10 cellular contexts compared by ENCODE assay signal in the genomic region with DNA sequence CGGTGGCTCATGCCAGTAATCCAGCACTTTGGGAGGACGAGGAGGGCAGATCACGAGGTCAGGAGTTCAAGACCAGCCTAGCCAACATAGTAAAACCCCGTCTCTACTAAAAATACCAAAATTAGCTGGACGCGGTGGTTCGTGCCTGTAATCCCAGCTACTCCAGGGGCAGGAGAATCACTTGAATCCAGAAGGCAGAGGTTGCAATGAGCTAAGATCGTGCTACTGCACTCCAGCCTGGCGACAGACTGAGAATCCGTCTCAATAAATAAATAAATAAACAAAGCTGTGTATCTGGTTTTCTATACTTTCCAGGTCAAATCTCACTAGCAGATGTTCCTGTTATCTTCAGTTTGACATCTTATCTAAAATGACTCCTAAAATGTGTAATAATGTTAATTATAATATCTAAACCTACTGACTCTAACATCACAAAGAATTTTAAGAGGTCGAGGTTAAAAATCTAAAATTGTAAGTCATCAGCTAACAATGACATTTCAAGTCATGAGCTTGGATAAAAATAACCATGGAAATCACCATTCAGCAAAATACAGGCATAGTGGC. TPM values are rescaled to one million over a fixed set of nuclear protein-coding genes. Genes with fewer than 3 reads are reported as not detected.
DNase-seq lines count a peak whose midpoint lies in the region; ATAC-seq and TF ChIP-seq lines count a peak whose summit lies in the region.
"Had no signal": no experiment of that assay in that cellular context is flagged by ENCODE, and none has a peak within 500 bp of the region (broad histone marks: within the 10 kb centered on the region; RNA-seq: fewer than 3 reads in every experiment).

No MANE protein-coding gene starts in this region.

- DNase-seq in T-helper 2 cell treated with Interferon-gamma antibody and Interleukin-4, amounts not matched to agents 5 μg/mL and 100 μg/mL, for 36 hours (ENCODE audit: low spot score): no peak
- DNase-seq in T-helper 2 cell (no peak), SJCRH30 (no peak), foreskin fibroblast (no peak), NCI-H2227 (lab: John Stamatoyannopoulos, UW; ENCODE audit: unreplicated experiment) (no peak), NCI-H345 treated with DMSO at 0.1 percent for 48 hours (lab: John Stamatoyannopoulos, UW; ENCODE audit: unreplicated experiment) (no peak)
- DNase-seq: T-helper 17 cell had no signal

- H3K4me3 Mint-ChIP-seq in T-helper 2 cell treated with Interferon-gamma antibody and Interleukin-4, amounts not matched to agents 5 μg/mL and 100 μg/mL, for 36 hours: peak overlapping the region; percentile 14
- H3K4me3 Mint-ChIP-seq: activated naive CD4-positive, alpha-beta T cell treated with anti-CD3 and anti-CD28 coated beads for 36 hours had no signal

- H3K36me3 ChIP-seq in SJCRH30: no peaks in the 10 kb centered on the region

- no peaks in the 10 kb centered on the region for H3K9me3 ChIP-seq in SJCRH30 (replicated peaks)

- H3K4me1 ChIP-seq in SJCRH30: peaks cover 4% of the 10 kb centered on the region; the same call in 1 of the 2 replicates

- H3K4me1 Mint-ChIP-seq in T-helper 2 cell treated with Interferon-gamma antibody and Interleukin-4, amounts not matched to agents 5 μg/mL and 100 μg/mL, for 36 hours (ENCODE audit: low read depth): peaks cover 8% of the 10 kb centered on the region

- H3K4me3 ChIP-seq in SJCRH30: peak overlapping the region; percentile 71
- H3K4me3 ChIP-seq in foreskin fibroblast (ENCODE audit: low read depth in 1 of 2, low read length in 2 of 2): peak overlapping the region; percentile 96 to 98
- peak overlapping the region in 5 of 7 experiments; percentile 66 to 90 (median 78) for H3K4me3 ChIP-seq in skin epidermis

- TF ChIP-seq CTCF in foreskin fibroblast (IDR thresholded peaks at IDR 0.05; ENCODE audit: low read depth, low read length): no peak

- no peaks in the 10 kb centered on the region for H3K27me3 ChIP-seq in SJCRH30

- H3K27ac ChIP-seq in SJCRH30: no peak overlapping the region; the same call in 1 of the 2 replicates
- H3K27ac ChIP-seq in skin epidermis: peak overlapping the region in 9 of 21 experiments; percentile 83 to 97 (median 92)

- H3K27me3 Mint-ChIP-seq in T-helper 2 cell treated with Interferon-gamma antibody and Interleukin-4, amounts not matched to agents 5 μg/mL and 100 μg/mL, for 36 hours (ENCODE audit: low read depth): no peaks in the 10 kb centered on the region
- H3K27me3 Mint-ChIP-seq: T-helper 17 cell had no signal

- peaks cover 7% of the 10 kb centered on the region for H3K36me3 Mint-ChIP-seq in T-helper 2 cell treated with Interferon-gamma antibody and Interleukin-4, amounts not matched to agents 5 μg/mL and 100 μg/mL, for 36 hours (ENCODE audit: low read depth)

- H3K9me3 Mint-ChIP-seq in T-helper 2 cell treated with Interferon-gamma antibody and Interleukin-4, amounts not matched to agents 5 μg/mL and 100 μg/mL, for 36 hours: no peaks in the 10 kb centered on the region
- H3K9me3 Mint-ChIP-seq: activated naive CD4-positive, alpha-beta T cell treated with anti-CD3 and anti-CD28 coated beads for 36 hours had no signal

- no peak overlapping the region for H3K27ac Mint-ChIP-seq in T-helper 2 cell treated with Interferon-gamma antibody and Interleukin-4, amounts not matched to agents 5 μg/mL and 100 μg/mL, for 36 hours
- H3K27ac Mint-ChIP-seq: activated naive CD4-positive, alpha-beta T cell treated with anti-CD3 and anti-CD28 coated beads for 36 hours; T-helper 17 cell had no signal

- no peak for ATAC-seq in GM19452 (IDR thresholded peaks at IDR 0.05; ENCODE audit: unreplicated experiment)
- ATAC-seq: T-helper 17 cell had no signal

RNA-seq across cellular contexts. Expression of a gene that starts 2.4 kb away (rescaled TPM):
- 93.5 and 106 TPM in 2 replicates for total RNA-seq in SJCRH30 (2014; rRNA removed; shearing (Covaris generic))
